Comparison of ENCODE assay signal across 21 cellular contexts in genomic region chrX:53654378-53654777, GRCh38. TPM values are rescaled to one million over a fixed set of nuclear protein-coding genes. Genes with fewer than 3 reads are reported as not detected.
A peak's percentile ranks its signal among the peaks of the same experiment; 100 is the strongest.
DNase-seq lines count a peak whose midpoint lies in the region; ATAC-seq, FAIRE-seq and TF ChIP-seq lines count a peak whose summit lies in the region.
"Had no signal": no experiment of that assay in that cellular context is flagged by ENCODE, and none has a peak within 500 bp of the region (broad histone marks: within the 10 kb centered on the region; RNA-seq: fewer than 3 reads in every experiment).

No MANE protein-coding gene starts in this region.

- intact Hi-C loops in K562 (cut with micrococcal nuclease): no loop called here

- H4K20me1 ChIP-seq in K562 (replicated peaks; ENCODE audit: control insufficient read depth, insufficient read depth, low read length): peaks cover 11% of the 10 kb centered on the region; the same call in 1 of the 2 replicates

- no peak for TF ChIP-seq EP300 in K562 (IDR thresholded peaks at IDR 0.05; ENCODE audit: low read length)

- no peaks in the 10 kb centered on the region; a peak in 2 of 5 replicates for H3K4me1 ChIP-seq in K562 (replicated peaks in 1 of 2; ENCODE audit: control insufficient read depth in 2 of 2, insufficient read depth in 2 of 2, low read length in 2 of 2)

- H3K27ac ChIP-seq in K562 (ENCODE audit: extremely low read depth, low read depth, low read length): no peak overlapping the region
- H3K27ac ChIP-seq: A549, C4-2B, HL-60 had no signal

- no TSS peak for BruUV-seq in K562 (replicated peaks; lab: Mats Ljungman, UMichigan)

- no peaks in the 10 kb centered on the region for H3K9me3 Mint-ChIP-seq in activated T-cell treated with anti-CD3 and anti-CD28 coated beads, Interleukin-2, amount 50 U/mL, for 24 hours
- H3K9me3 Mint-ChIP-seq in HFFc6 (no peaks in the 10 kb centered on the region), nephron progenitor cell (peaks cover 18% of the 10 kb centered on the region)

- in situ Hi-C loops in K562 (cut with MboI): no loop called here

- H3K27me3 ChIP-seq in K562 (ENCODE audit: control insufficient read depth in 2 of 2, insufficient read depth in 2 of 2, low read length in 2 of 2): no peaks in the 10 kb centered on the region

- peaks cover 38% of the 10 kb centered on the region for H3K27me3 Mint-ChIP-seq in activated T-cell treated with anti-CD3 and anti-CD28 coated beads, Interleukin-2, amount 50 U/mL, for 24 hours
- H3K27me3 Mint-ChIP-seq in HFFc6 (ENCODE audit: insufficient read depth): no peaks in the 10 kb centered on the region
- no peaks in the 10 kb centered on the region for H3K27me3 Mint-ChIP-seq in nephron progenitor cell (ENCODE audit: low read depth, poor library complexity)

- TF ChIP-seq CTCF in HFFc6 (IDR thresholded peaks at IDR 0.05) (no peak), K562 (IDR thresholded peaks at IDR 0.05 in 2 of 3, conservative IDR thresholded peaks at IDR 0.05 in 1 of 3; ENCODE audit: insufficient read depth in 2 of 3, low read depth in 1 of 3, low read length in 3 of 3) (no peak), nephron progenitor cell (IDR thresholded peaks at IDR 0.05) (no peak)

- DNase-seq in activated T-cell treated with anti-CD3 and anti-CD28 coated beads, Interleukin-2, amount 50 U/mL, for 24 hours: no peak
- no peak for DNase-seq in activated T-cell treated with anti-CD3 and anti-CD28 coated beads, Interleukin-2, amount 50 U/mL, for 1 hour
- DNase-seq in HFFc6: no peak
- DNase-seq in K562 (ENCODE audit: extremely low read depth in 1 of 4, low spot score in 3 of 4): no peak
- no peak for DNase-seq in nephron progenitor cell
- DNase-seq in NCI-H2029 treated with DMSO at 0.1 percent for 48 hours (lab: John Stamatoyannopoulos, UW): no peak
- no peak for DNase-seq in COLO829 (ENCODE audit: low spot score)
- no peak for DNase-seq in mesenteric fat pad (ENCODE audit: low spot score)
- DNase-seq: COR-L47, DMS153, HCEC 1CT, NCI-H1417, NCI-H187 treated with DMSO at 0.1 percent for 48 hours, NCI-H510A treated with DMSO at 0.1 percent for 48 hours, Right ventricle myocardium superior had no signal

- H3K36me3 ChIP-seq in K562 (ENCODE audit: control insufficient read depth, insufficient read depth, low read length): peaks cover 64% of the 10 kb centered on the region

- H2AFZ ChIP-seq in K562 (ENCODE audit: low read depth, low read length): no peak overlapping the region

- H3K27ac Mint-ChIP-seq in activated T-cell treated with anti-CD3 and anti-CD28 coated beads, Interleukin-2, amount 50 U/mL, for 24 hours: peak overlapping the region; percentile 80
- H3K27ac Mint-ChIP-seq in HFFc6 (peak overlapping the region; percentile 49; the same call in 1 of the 2 replicates), nephron progenitor cell (peak overlapping the region; percentile 42)

- CTCF ChIA-PET in K562 (lab: Yijun Ruan, JAX; ENCODE audit: low intra/inter-chr PET ratio): no interaction called here

- 69% methylated on average over 3 of the region's 3 CpGs for WGBS in K562 (ENCODE audit: insufficient coverage, low coverage, missing lambda C conversion rate)

- H3K79me2 ChIP-seq in K562 (ENCODE audit: control insufficient read depth, insufficient read depth, low read length): peaks cover 73% of the 10 kb centered on the region

- no peaks in the 10 kb centered on the region for H3K9me1 ChIP-seq in K562 (ENCODE audit: control insufficient read depth, insufficient read depth, low read length)

- no peak for ATAC-seq in K562
- ATAC-seq: A549 had no signal

- H3K4me3 Mint-ChIP-seq in activated T-cell treated with anti-CD3 and anti-CD28 coated beads, Interleukin-2, amount 50 U/mL, for 24 hours: no peak overlapping the region
- no peak overlapping the region for H3K4me3 Mint-ChIP-seq in HFFc6
- H3K4me3 Mint-ChIP-seq in nephron progenitor cell: no peak overlapping the region

- POLR2A ChIA-PET in K562 (lab: Yijun Ruan, JAX): interaction anchor here (0.6 to 1.0 kb wide), 3 partner anchors 9 to 361 kb away, joined by 3 to 4 read pairs (median 4); no protein-coding TSS in a partner anchor

- no peak for TF ChIP-seq POLR2A in K562 (conservative IDR thresholded peaks at IDR 0.05)

- H3K4me3 ChIP-seq in K562: no peak overlapping the region
- H3K4me3 ChIP-seq: A549, SK-N-MC had no signal

- H3K4me2 ChIP-seq in K562 (ENCODE audit: insufficient read depth, low read length): no peak overlapping the region
- H3K4me2 ChIP-seq: A549 had no signal

- peaks cover 91% of the 10 kb centered on the region for H3K36me3 Mint-ChIP-seq in activated T-cell treated with anti-CD3 and anti-CD28 coated beads, Interleukin-2, amount 50 U/mL, for 24 hours (ENCODE audit: low read depth)
- peaks cover 10% of the 10 kb centered on the region; the same call in 1 of the 2 replicates for H3K36me3 Mint-ChIP-seq in HFFc6 (ENCODE audit: low read depth)
- H3K36me3 Mint-ChIP-seq in nephron progenitor cell (ENCODE audit: low read depth): peaks cover 20% of the 10 kb centered on the region

- no peak for TF ChIP-seq RAD21 in K562 (CRISPR knock-in tag; conservative IDR thresholded peaks at IDR 0.05 in 1 of 2, IDR thresholded peaks at IDR 0.05 in 1 of 2)

- no peaks in the 10 kb centered on the region for H3K9me3 ChIP-seq in K562 (replicated peaks; ENCODE audit: control insufficient read depth, insufficient read depth, low read depth, low read length)
- H3K9me3 ChIP-seq: A549 had no signal

- H3K9ac ChIP-seq in K562 (ENCODE audit: insufficient read depth in 1 of 2, low read depth in 2 of 2, low read length in 2 of 2): no peak overlapping the region

- FAIRE-seq in K562 (lab: Jason Lieb, UNC): peak; percentile 44
- FAIRE-seq: HTR-8/SVneo, RCC 7860 had no signal

- peaks cover 47% of the 10 kb centered on the region for H3K4me1 Mint-ChIP-seq in activated T-cell treated with anti-CD3 and anti-CD28 coated beads, Interleukin-2, amount 50 U/mL, for 24 hours (ENCODE audit: low read depth)
- H3K4me1 Mint-ChIP-seq in HFFc6 (ENCODE audit: low read depth) (peaks cover 24% of the 10 kb centered on the region), nephron progenitor cell (no peaks in the 10 kb centered on the region)

TF ChIP-seq in K562, 482 proteins besides CTCF, POLR2A, EP300 and RAD21 (continues in another document):
- TF ChIP-seq HNRNPK (IDR thresholded peaks at IDR 0.05; ENCODE audit: low read depth, low read length, poor library complexity, severe bottlenecking) (no peak), CBX5 (IDR thresholded peaks at IDR 0.05; ENCODE audit: borderline replicate concordance, low read depth) (no peak), TAF9B (IDR thresholded peaks at IDR 0.05; ENCODE audit: partially characterized antibody) (no peak), SLC30A9 (CRISPR knock-in tag; IDR thresholded peaks at IDR 0.05) (no peak), SAP30 (IDR thresholded peaks at IDR 0.05; ENCODE audit: borderline replicate concordance, insufficient read depth, low read depth, low read length, poor library complexity, severe bottlenecking) (no peak)
- TF ChIP-seq, protein P1, sequence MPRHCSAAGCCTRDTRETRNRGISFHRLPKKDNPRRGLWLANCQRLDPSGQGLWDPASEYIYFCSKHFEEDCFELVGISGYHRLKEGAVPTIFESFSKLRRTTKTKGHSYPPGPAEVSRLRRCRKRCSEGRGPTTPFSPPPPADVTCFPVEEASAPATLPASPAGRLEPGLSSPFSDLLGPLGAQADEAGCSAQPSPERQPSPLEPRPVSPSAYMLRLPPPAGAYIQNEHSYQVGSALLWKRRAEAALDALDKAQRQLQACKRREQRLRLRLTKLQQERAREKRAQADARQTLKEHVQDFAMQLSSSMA (CRISPR knock-in tag; IDR thresholded peaks at IDR 0.05): no peak

RNA-seq across cellular contexts. Expression of gene HUWE1, which starts 32.1 kb away (rescaled TPM):
- 100 to 1,000 TPM; 128 to 199 (median 146) TPM for total RNA-seq in HFFc6 (2021; fragmentation: NEBNext Ultra II Directional; extraction: Animal tissue kit (Norgen Biotek cat#: 25700))
- total RNA-seq in K562 (2011; cell fraction: chromatin; rRNA removed; ENCODE audit: low replicate concordance): 349 and 493 TPM in 2 replicates
- total RNA-seq in K562 (2011; cell fraction: nucleolus; rRNA removed): 186 and 207 TPM in 2 replicates
- total RNA-seq in K562 (2011; cell fraction: nucleoplasm; rRNA removed): 242 and 280 TPM in 2 replicates
- total RNA-seq in K562 (2014; rRNA removed) (65.1 and 72.3 TPM in 2 replicates), K562 (2014; rRNA removed; fragmentation: Illumina TruSeq; extraction: Trizol) (68.0 and 74.6 TPM in 2 replicates), K562 (2015; rRNA removed; fragmentation: Illumina TruSeq; extraction: Trizol) (60.8 and 66.7 TPM in 2 replicates), K562 (2021) (198 and 204 TPM in 2 replicates), mesenteric fat pad (178 TPM)
- polyA plus RNA-seq in K562 (2011; rRNA removed) (73.9 and 86.3 TPM in 2 replicates), K562 (2014; fragmentation: Illumina TruSeq; extraction: Trizol) (93.4 and 104 TPM in 2 replicates), K562 (2014; fragmentation: Nextera tagmentation; extraction: Ambion mirVana) (10 to 100 TPM; 23.9 to 24.8 TPM), K562 (2014; rRNA removed) (59.1 and 61.8 TPM in 2 replicates)
- polyA plus RNA-seq in K562 (2011; cell fraction: cytosol; rRNA removed): 62.6 and 71.5 TPM in 2 replicates
- polyA plus RNA-seq in K562 (2011; cell fraction: nucleus; rRNA removed): 185 and 198 TPM in 2 replicates
- 70.1 and 84.1 TPM in 2 replicates for polyA plus RNA-seq in K562 (2012)
- 332 and 410 TPM in 2 replicates for polyA minus RNA-seq in K562 (2011; rRNA and poly(A)+ RNA removed)
- 177 and 245 TPM in 2 replicates for polyA minus RNA-seq in K562 (2011; cell fraction: cytosol; rRNA and poly(A)+ RNA removed)
- polyA minus RNA-seq in K562 (2011; cell fraction: nucleus; rRNA and poly(A)+ RNA removed): 94.5 and 141 TPM in 2 replicates
